In genomic region chrX:153477458-153477857, GRCh38 we compare ENCODE assay signal across 1 cellular context.
TF ChIP-seq lines count a peak whose summit lies in the region.

No MANE protein-coding gene starts in this region.

TF ChIP-seq in endothelial cell of umbilical vein, 7 proteins besides CTCF, POLR2A, EP300 and RAD21:
- no peak for TF ChIP-seq JUN (IDR thresholded peaks at IDR 0.05; ENCODE audit: borderline replicate concordance, insufficient read depth, insufficient read length, low read depth)
TF ChIP-seq in endothelial cell of umbilical vein: peak in this region for 0.
